Comparison of ENCODE assay signal across 22 cellular contexts in the genomic region with DNA sequence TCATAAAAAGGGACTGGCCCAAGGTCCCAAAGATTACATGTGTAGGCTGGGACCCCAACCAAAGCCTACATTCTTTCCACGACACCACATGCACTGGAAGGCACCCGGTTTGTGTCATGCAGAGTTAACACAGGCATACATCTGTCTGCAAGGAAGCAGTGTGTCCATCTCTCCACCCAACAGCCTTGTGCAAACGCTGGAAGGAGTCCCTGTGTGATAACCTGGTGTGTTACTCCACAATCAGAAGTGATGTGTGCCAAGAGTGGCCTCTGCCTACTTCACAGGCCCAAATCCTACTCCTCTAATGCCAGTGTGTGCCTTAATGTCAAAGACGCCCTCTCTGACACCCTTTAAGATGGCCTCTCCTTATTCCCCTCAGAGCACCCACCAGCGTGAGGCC.
DNase-seq lines count a peak whose midpoint lies in the region; ATAC-seq, FAIRE-seq and TF ChIP-seq lines count a peak whose summit lies in the region.
"Had no signal": no experiment of that assay in that cellular context is flagged by ENCODE, and none has a peak within 500 bp of the region (broad histone marks: within the 10 kb centered on the region; RNA-seq: fewer than 3 reads in every experiment).

No MANE protein-coding gene starts in this region.

- H3K4me2 ChIP-seq in H1 (ENCODE audit: insufficient read depth in 1 of 2, low read depth in 2 of 2, low read length in 2 of 2) (no peak overlapping the region), mesenchymal stem cell (ENCODE audit: low read length, poor library complexity, severe bottlenecking) (no peak overlapping the region)
- H3K4me2 ChIP-seq: BLaER1 had no signal

- no peaks in the 10 kb centered on the region for H3K23me2 ChIP-seq in H1 (ENCODE audit: low read depth, low read length)

- H3K4ac ChIP-seq in H1 (replicated peaks; ENCODE audit: insufficient read length, low read depth, low read length) (no peak overlapping the region), mesenchymal stem cell (ENCODE audit: low read depth in 1 of 2, low read length in 2 of 2) (no peak overlapping the region)

- H3K36me3 ChIP-seq in left ventricle myocardium inferior (no peaks in the 10 kb centered on the region), right atrium auricular region (no peaks in the 10 kb centered on the region), H1 (ENCODE audit: control insufficient read depth in 2 of 4, insufficient read depth in 4 of 4, low read length in 3 of 4) (no peaks in the 10 kb centered on the region), mesenchymal stem cell (ENCODE audit: control insufficient read depth in 1 of 2, insufficient read depth in 2 of 2, low read depth in 1 of 2, low read length in 2 of 2) (peaks cover 2 to 4% of the 10 kb centered on the region in 2 experiments), thyroid gland (no peaks in the 10 kb centered on the region)
- H3K36me3 ChIP-seq: SJSA1 had no signal

- H3K27me3 ChIP-seq in left ventricle myocardium inferior (ENCODE audit: low read depth) (no peaks in the 10 kb centered on the region), right atrium auricular region (no peaks in the 10 kb centered on the region), H1 (replicated peaks in 1 of 4; ENCODE audit: control insufficient read depth in 3 of 4, extremely low read depth in 1 of 4, insufficient read depth in 3 of 4, low read length in 3 of 4) (no peaks in the 10 kb centered on the region), mesenchymal stem cell (ENCODE audit: control insufficient read depth in 1 of 2, insufficient read depth in 1 of 2, low read length in 2 of 2) (no peaks in the 10 kb centered on the region), thyroid gland (no peaks in the 10 kb centered on the region)
- H3K27me3 ChIP-seq: BLaER1, SJSA1 had no signal

- H2BK15ac ChIP-seq in H1 (ENCODE audit: low read length) (no peak overlapping the region), mesenchymal stem cell (ENCODE audit: low read depth, poor library complexity, severe bottlenecking) (no peak overlapping the region)

- H3K18ac ChIP-seq in H1 (ENCODE audit: extremely low read depth, low read length) (no peak overlapping the region), mesenchymal stem cell (ENCODE audit: low read depth in 1 of 2, low read length in 2 of 2) (peak overlapping the region in 1 of 2 experiments; percentile 80)

- no peak overlapping the region for H2BK20ac ChIP-seq in H1 (ENCODE audit: low read length)

- H2BK120ac ChIP-seq in H1 (replicated peaks; ENCODE audit: low read depth, low read length) = no peak overlapping the region
- no peak overlapping the region for H2BK120ac ChIP-seq in mesenchymal stem cell (ENCODE audit: low read depth, low read length)

- no peak overlapping the region for H4K5ac ChIP-seq in H1 (ENCODE audit: insufficient read length, low read depth, low read length)

- no peak overlapping the region for H3K9ac ChIP-seq in H1 (replicated peaks in 1 of 4; ENCODE audit: extremely low read depth in 1 of 4, low read depth in 3 of 4, low read length in 3 of 4)
- no peak overlapping the region for H3K9ac ChIP-seq in mesenchymal stem cell (ENCODE audit: low read length)
- H3K9ac ChIP-seq: BLaER1 had no signal

- H3K4me3 ChIP-seq in left ventricle myocardium inferior = no peak overlapping the region
- no peak overlapping the region for H3K4me3 ChIP-seq in right atrium auricular region
- H3K4me3 ChIP-seq in H1 (ENCODE audit: extremely low read depth in 1 of 4, insufficient read depth in 2 of 4, low read depth in 3 of 4, low read length in 4 of 4) = no peak overlapping the region
- no peak overlapping the region for H3K4me3 ChIP-seq in mesenchymal stem cell (ENCODE audit: insufficient read depth in 1 of 2, low read depth in 1 of 2, low read length in 2 of 2)
- H3K4me3 ChIP-seq in thyroid gland (replicated peaks in 1 of 3) = no peak overlapping the region
- H3K4me3 ChIP-seq: BLaER1, SJSA1 had no signal

- H3K27ac ChIP-seq in left ventricle myocardium inferior (replicated peaks) (peak overlapping the region; percentile 85), right atrium auricular region (no peak overlapping the region), H1 (ENCODE audit: low read depth, low read length) (no peak overlapping the region), mesenchymal stem cell (ENCODE audit: low read length, poor library complexity, severe bottlenecking) (no peak overlapping the region), thyroid gland (peak overlapping the region; percentile 69 to 83 (median 72))
- H3K27ac ChIP-seq: BLaER1, RWPE1, SJSA1 had no signal

- intact Hi-C loops in left ventricle myocardium inferior (cut with micrococcal nuclease) (no loop called here), thyroid gland (cut with DNase I) (no loop called here)

- no peak for TF ChIP-seq CTCF in left ventricle myocardium inferior (IDR thresholded peaks at IDR 0.05; ENCODE audit: borderline replicate concordance)
- no peak for TF ChIP-seq CTCF in right atrium auricular region (IDR thresholded peaks at IDR 0.05)
- no peak for TF ChIP-seq CTCF in H1 (IDR thresholded peaks at IDR 0.05; ENCODE audit: control extremely low read depth in 1 of 3, insufficient read depth in 1 of 3, low read depth in 1 of 3, low read length in 3 of 3)
- no peak for TF ChIP-seq CTCF in thyroid gland (IDR thresholded peaks at IDR 0.05)
- no peak for TF ChIP-seq CTCF in GM20000 (IDR thresholded peaks at IDR 0.05; ENCODE audit: extremely low read depth, missing control alignments)

- H2AK5ac ChIP-seq in H1 (ENCODE audit: low read depth, low read length) (peak overlapping the region; percentile 41; the same call in 1 of the 2 replicates), mesenchymal stem cell (ENCODE audit: low read length, severe bottlenecking) (peak overlapping the region; percentile 11)

- H2AFZ ChIP-seq in H1 (ENCODE audit: low read length) (no peak overlapping the region), mesenchymal stem cell (ENCODE audit: low read depth, low read length) (no peak overlapping the region)

- no peak for DNase-seq in left ventricle myocardium inferior
- DNase-seq in right atrium auricular region (ENCODE audit: low spot score) = no peak
- no peak for DNase-seq in H1 (ENCODE audit: low read depth in 1 of 2, low spot score in 2 of 2)
- DNase-seq in mesenchymal stem cell = no peak
- DNase-seq in thyroid gland = no peak
- no peak for DNase-seq in GM20000 (ENCODE audit: low spot score)
- no peak for DNase-seq in DMS 273 (lab: John Stamatoyannopoulos, UW; ENCODE audit: unreplicated experiment)
- DNase-seq: CD8-positive, alpha-beta T cell; GOT3; KG1; NCI-H1105 treated with DMSO at 0.1 percent for 48 hours; NCI-H1694; NCI-H2227 treated with DMSO at 0.1 percent for 48 hours; NCI-H510A treated with DMSO at 0.1 percent for 48 hours; PC-3 had no signal

- H3K23ac ChIP-seq in H1 (ENCODE audit: insufficient read length) (no peak overlapping the region), mesenchymal stem cell (ENCODE audit: low read length in 2 of 2) (no peak overlapping the region)

- ATAC-seq in SK-N-SH treated with all-trans-retinoic acid at 6 μM for 48 hours = no peak
- ATAC-seq: CD8-positive, alpha-beta T cell; PC-3 had no signal

- no peak for TF ChIP-seq EP300 in H1 (IDR thresholded peaks at IDR 0.05; ENCODE audit: borderline replicate concordance in 1 of 2, low read depth in 2 of 2, low read length in 2 of 2)

- no peak overlapping the region for H4K91ac ChIP-seq in H1 (replicated peaks; ENCODE audit: insufficient read length, low read length)
- H4K91ac ChIP-seq in mesenchymal stem cell (ENCODE audit: low read length) = no peak overlapping the region

- H4K20me1 ChIP-seq in H1 (replicated peaks in 1 of 2; ENCODE audit: control insufficient read depth in 1 of 2, insufficient read depth in 2 of 2, low read length in 2 of 2) = no peaks in the 10 kb centered on the region

- H2BK5ac ChIP-seq in H1 (ENCODE audit: low read depth, low read length) = 0 out of 2 replicates have a peak overlapping the region, but pooled peaks have one; percentile 66
- H2BK5ac ChIP-seq in mesenchymal stem cell (ENCODE audit: low read depth, low read length, poor library complexity, severe bottlenecking) = no peak overlapping the region

- H3K79me1 ChIP-seq in H1 (ENCODE audit: low read depth, low read length) = peaks cover 2% of the 10 kb centered on the region; the same call in 1 of the 2 replicates
- peaks cover 19% of the 10 kb centered on the region for H3K79me1 ChIP-seq in mesenchymal stem cell (replicated peaks; ENCODE audit: low read length, poor library complexity, severe bottlenecking)

- no peak for TF ChIP-seq RAD21 in H1 (IDR thresholded peaks at IDR 0.05 in 1 of 2, conservative IDR thresholded peaks at IDR 0.05 in 1 of 2; ENCODE audit: low read depth in 2 of 2, low read length in 2 of 2)

- H3K9me3 ChIP-seq in left ventricle myocardium inferior (replicated peaks) (no peaks in the 10 kb centered on the region), right atrium auricular region (no peaks in the 10 kb centered on the region), H1 (ENCODE audit: insufficient read depth in 2 of 2, low read depth in 1 of 2, low read length in 1 of 2) (no peaks in the 10 kb centered on the region), mesenchymal stem cell (ENCODE audit: control insufficient read depth, low read length) (no peaks in the 10 kb centered on the region), thyroid gland (no peaks in the 10 kb centered on the region)
- H3K9me3 ChIP-seq: BLaER1, SJSA1 had no signal

- TF ChIP-seq POLR2A in H1 (IDR thresholded peaks at IDR 0.05; ENCODE audit: control extremely low read depth in 1 of 2, low read depth in 2 of 2, low read length in 2 of 2) = no peak
- no peak for TF ChIP-seq POLR2A in thyroid gland (IDR thresholded peaks at IDR 0.05)

- H4K8ac ChIP-seq in H1 (ENCODE audit: extremely low read depth, insufficient read depth, low read length) = no peak overlapping the region
- no peak overlapping the region for H4K8ac ChIP-seq in mesenchymal stem cell (ENCODE audit: low read length)

- H3K79me2 ChIP-seq in H1 (ENCODE audit: control insufficient read depth in 1 of 2, insufficient read depth in 2 of 2, low read length in 2 of 2) = no peaks in the 10 kb centered on the region

- FAIRE-seq in H1 (lab: Jason Lieb, UNC) = no peak
- FAIRE-seq: A204.1, GM12891, GM18507 had no signal

- H3K14ac ChIP-seq in H1 (ENCODE audit: insufficient read length) (no peak overlapping the region), mesenchymal stem cell (ENCODE audit: low read length in 2 of 2) (no peak overlapping the region)

- WGBS in H1 (ENCODE audit: extremely low coverage in 1 of 2, insufficient coverage in 1 of 2, insufficient read length in 1 of 2, insufficient replicate concordance in 2 of 2, low coverage in 1 of 2, low lambda C conversion rate in 2 of 2, missing lambda C conversion rate in 1 of 2), 2 experiments = 89% methylated on average over 5 of the region's 5 CpGs; no CpG with 5 or more reads in 1 of the 2 experiments
- 90% methylated on average over 4 of the region's 5 CpGs for WGBS in mesenchymal stem cell
- WGBS in thyroid gland, 2 donors = 94 to 97% methylated on average over 5 of the region's 5 CpGs

- no peak overlapping the region for H3K56ac ChIP-seq in H1 (replicated peaks; ENCODE audit: insufficient read length, low read depth, low read length)

- H3K4me1 ChIP-seq in left ventricle myocardium inferior (peaks cover 66% of the 10 kb centered on the region), right atrium auricular region (peaks cover 0 to 28% of the 10 kb centered on the region in 2 donors), H1 (replicated peaks in 1 of 4; ENCODE audit: control insufficient read depth in 3 of 4, insufficient read depth in 4 of 4, low read length in 3 of 4) (peaks cover 1 to 17% (median 10%) of the 10 kb centered on the region in 4 experiments; a peak in 6 of 7 replicates), mesenchymal stem cell (ENCODE audit: control insufficient read depth, insufficient read depth, low read depth, low read length) (peaks cover 20% of the 10 kb centered on the region), thyroid gland (peaks cover 24 to 33% of the 10 kb centered on the region in 2 donors)

- CTCF ChIA-PET in H1 (lab: Charles Lee; ENCODE audit: partially characterized antibody) = no interaction called here

- 0 out of 2 replicates have a peak overlapping the region, but pooled peaks have one; percentile 11 for H2BK12ac ChIP-seq in H1 (ENCODE audit: low read depth, low read length)
- no peak overlapping the region for H2BK12ac ChIP-seq in mesenchymal stem cell (ENCODE audit: low read length in 2 of 2)

- POLR2A ChIA-PET in H1 (lab: Charles Lee; ENCODE audit: partially characterized antibody) = no interaction called here

Comparison
In these comparisons a context has a peak if more than half of its experiments do, and no peak if none do; other contexts are left out.
1. H3K27ac ChIP-seq: peak in left ventricle myocardium inferior (single experiment) and thyroid gland (3 of 3); none in right atrium auricular region (0 of 2), H1 (single experiment) and mesenchymal stem cell (single experiment).